Comparison of ENCODE assay signal across 1 cellular context in the genomic region with DNA sequence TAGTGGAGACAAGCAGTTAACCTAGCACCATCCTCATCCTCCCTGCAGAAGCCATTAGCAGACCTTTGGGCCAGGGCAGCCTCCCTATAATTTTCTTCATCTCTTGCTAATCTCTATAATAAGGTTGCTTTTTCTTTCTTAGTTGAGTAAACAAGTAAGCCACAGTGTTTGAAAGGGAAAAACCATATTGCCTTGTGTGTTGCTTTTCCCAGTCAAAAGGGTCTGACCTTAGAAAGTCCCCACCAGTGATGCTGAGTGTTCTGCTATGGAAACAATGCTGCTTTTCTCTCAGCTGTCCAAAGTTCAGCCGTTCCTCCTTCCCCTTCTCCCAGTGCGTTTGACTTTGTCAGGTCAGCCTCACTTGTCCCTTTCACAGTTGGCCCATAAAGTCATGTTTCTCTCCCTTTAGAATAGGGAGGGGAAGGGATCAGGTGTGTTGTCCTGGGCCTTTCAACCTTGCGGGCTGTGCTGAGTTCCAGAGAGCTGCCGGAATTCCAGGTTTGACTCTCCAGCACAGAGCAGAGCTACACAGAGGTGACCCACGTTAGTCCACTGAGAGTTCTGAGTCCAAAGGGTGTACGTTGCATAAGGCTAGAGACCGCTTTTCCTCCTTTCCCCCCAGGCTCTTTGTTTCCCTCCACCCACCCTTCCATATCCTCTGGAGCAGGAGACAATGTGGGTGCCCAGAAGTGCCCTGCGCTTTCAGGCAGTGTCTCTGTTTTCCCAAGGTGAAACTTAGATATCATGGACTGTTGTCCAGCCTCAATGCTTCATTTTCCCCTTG.
A peak's percentile ranks its signal among the peaks of the same experiment; 100 is the strongest.
TF ChIP-seq lines count a peak whose summit lies in the region.

No MANE protein-coding gene starts in this region.

TF ChIP-seq in HepG2, 621 proteins besides CTCF, POLR2A, EP300 and RAD21 (continued from another document and continues in another):
- TF ChIP-seq ZBTB2 (CRISPR knock-in tag; IDR thresholded peaks at IDR 0.05; ENCODE audit: low read depth) (no peak), FLYWCH1 (CRISPR knock-in tag; IDR thresholded peaks at IDR 0.05) (no peak), ZNF768 (CRISPR knock-in tag; IDR thresholded peaks at IDR 0.05) (peak; percentile 58), YEATS4 (CRISPR knock-in tag; IDR thresholded peaks at IDR 0.05; ENCODE audit: borderline replicate concordance) (peak; percentile 92), ZNF484 (CRISPR knock-in tag; IDR thresholded peaks at IDR 0.05; ENCODE audit: borderline replicate concordance, low read depth) (no peak), PAWR (CRISPR knock-in tag; IDR thresholded peaks at IDR 0.05; ENCODE audit: borderline replicate concordance) (0 out of 2 replicates have a peak, but pooled peaks have one; percentile 74), HDAC1 (CRISPR knock-in tag; IDR thresholded peaks at IDR 0.05) (peak; percentile 90), PLRG1 (conservative IDR thresholded peaks at IDR 0.05) (no peak), ZNF619 (CRISPR knock-in tag; IDR thresholded peaks at IDR 0.05) (peak; percentile 81), ZNF549 (CRISPR knock-in tag; IDR thresholded peaks at IDR 0.05) (no peak), ARID3A (IDR thresholded peaks at IDR 0.05; ENCODE audit: low read depth, low read length) (0 out of 2 replicates have a peak, but pooled peaks have one; percentile 3), HHEX (CRISPR knock-in tag; IDR thresholded peaks at IDR 0.05) (no peak), ZNF670 (CRISPR knock-in tag; IDR thresholded peaks at IDR 0.05; ENCODE audit: borderline replicate concordance) (no peak), ZFX (CRISPR knock-in tag; IDR thresholded peaks at IDR 0.05; ENCODE audit: low read depth) (peak; percentile 44; the same call in 1 of the 2 replicates), CEBPB (IDR thresholded peaks at IDR 0.05; ENCODE audit: borderline replicate concordance, low read depth, low read length) (peak; percentile 83; the same call in 1 of the 2 replicates), ZMYM4 (CRISPR knock-in tag; IDR thresholded peaks at IDR 0.05) (0 out of 2 replicates have a peak, but pooled peaks have one; percentile 54), ZNF160 (CRISPR knock-in tag; IDR thresholded peaks at IDR 0.05) (0 out of 2 replicates have a peak, but pooled peaks have one; percentile 57), RFX1 (IDR thresholded peaks at IDR 0.05) (0 out of 2 replicates have a peak, but pooled peaks have one; percentile 4), CREM (IDR thresholded peaks at IDR 0.05) (peak; percentile 79), CREM (CRISPR knock-in tag; IDR thresholded peaks at IDR 0.05) (no peak), ZNF75D (CRISPR knock-in tag; IDR thresholded peaks at IDR 0.05; ENCODE audit: borderline replicate concordance) (no peak), MBNL3 (CRISPR knock-in tag; conservative IDR thresholded peaks at IDR 0.05) (no peak), ZNF652 (CRISPR knock-in tag; IDR thresholded peaks at IDR 0.05; ENCODE audit: borderline replicate concordance, low read depth) (peak; percentile 72), ZNF703 (CRISPR knock-in tag; IDR thresholded peaks at IDR 0.05; ENCODE audit: borderline replicate concordance) (no peak; the same call in 1 of the 2 replicates), ZSCAN12 (CRISPR knock-in tag; IDR thresholded peaks at IDR 0.05) (no peak)
- TF ChIP-seq, protein P1, sequence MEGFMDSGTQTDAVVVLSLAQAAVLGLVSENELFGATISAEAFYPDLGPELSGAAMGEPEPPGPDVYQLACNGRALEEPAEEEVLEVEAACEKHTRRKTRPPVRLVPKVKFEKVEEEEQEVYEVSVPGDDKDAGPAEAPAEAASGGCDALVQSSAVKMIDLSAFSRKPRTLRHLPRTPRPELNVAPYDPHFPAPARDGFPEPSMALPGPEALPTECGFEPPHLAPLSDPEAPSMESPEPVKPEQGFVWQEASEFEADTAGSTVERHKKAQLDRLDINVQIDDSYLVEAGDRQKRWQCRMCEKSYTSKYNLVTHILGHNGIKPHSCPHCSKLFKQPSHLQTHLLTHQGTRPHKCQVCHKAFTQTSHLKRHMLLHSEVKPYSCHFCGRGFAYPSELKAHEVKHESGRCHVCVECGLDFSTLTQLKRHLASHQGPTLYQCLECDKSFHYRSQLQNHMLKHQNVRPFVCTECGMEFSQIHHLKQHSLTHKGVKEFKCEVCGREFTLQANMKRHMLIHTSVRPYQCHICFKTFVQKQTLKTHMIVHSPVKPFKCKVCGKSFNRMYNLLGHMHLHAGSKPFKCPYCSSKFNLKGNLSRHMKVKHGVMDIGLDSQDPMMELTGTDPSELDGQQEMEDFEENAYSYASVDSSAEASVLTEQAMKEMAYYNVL (CRISPR knock-in tag; IDR thresholded peaks at IDR 0.05; ENCODE audit: borderline replicate concordance): peak; percentile 98
- TF ChIP-seq, protein P2, sequence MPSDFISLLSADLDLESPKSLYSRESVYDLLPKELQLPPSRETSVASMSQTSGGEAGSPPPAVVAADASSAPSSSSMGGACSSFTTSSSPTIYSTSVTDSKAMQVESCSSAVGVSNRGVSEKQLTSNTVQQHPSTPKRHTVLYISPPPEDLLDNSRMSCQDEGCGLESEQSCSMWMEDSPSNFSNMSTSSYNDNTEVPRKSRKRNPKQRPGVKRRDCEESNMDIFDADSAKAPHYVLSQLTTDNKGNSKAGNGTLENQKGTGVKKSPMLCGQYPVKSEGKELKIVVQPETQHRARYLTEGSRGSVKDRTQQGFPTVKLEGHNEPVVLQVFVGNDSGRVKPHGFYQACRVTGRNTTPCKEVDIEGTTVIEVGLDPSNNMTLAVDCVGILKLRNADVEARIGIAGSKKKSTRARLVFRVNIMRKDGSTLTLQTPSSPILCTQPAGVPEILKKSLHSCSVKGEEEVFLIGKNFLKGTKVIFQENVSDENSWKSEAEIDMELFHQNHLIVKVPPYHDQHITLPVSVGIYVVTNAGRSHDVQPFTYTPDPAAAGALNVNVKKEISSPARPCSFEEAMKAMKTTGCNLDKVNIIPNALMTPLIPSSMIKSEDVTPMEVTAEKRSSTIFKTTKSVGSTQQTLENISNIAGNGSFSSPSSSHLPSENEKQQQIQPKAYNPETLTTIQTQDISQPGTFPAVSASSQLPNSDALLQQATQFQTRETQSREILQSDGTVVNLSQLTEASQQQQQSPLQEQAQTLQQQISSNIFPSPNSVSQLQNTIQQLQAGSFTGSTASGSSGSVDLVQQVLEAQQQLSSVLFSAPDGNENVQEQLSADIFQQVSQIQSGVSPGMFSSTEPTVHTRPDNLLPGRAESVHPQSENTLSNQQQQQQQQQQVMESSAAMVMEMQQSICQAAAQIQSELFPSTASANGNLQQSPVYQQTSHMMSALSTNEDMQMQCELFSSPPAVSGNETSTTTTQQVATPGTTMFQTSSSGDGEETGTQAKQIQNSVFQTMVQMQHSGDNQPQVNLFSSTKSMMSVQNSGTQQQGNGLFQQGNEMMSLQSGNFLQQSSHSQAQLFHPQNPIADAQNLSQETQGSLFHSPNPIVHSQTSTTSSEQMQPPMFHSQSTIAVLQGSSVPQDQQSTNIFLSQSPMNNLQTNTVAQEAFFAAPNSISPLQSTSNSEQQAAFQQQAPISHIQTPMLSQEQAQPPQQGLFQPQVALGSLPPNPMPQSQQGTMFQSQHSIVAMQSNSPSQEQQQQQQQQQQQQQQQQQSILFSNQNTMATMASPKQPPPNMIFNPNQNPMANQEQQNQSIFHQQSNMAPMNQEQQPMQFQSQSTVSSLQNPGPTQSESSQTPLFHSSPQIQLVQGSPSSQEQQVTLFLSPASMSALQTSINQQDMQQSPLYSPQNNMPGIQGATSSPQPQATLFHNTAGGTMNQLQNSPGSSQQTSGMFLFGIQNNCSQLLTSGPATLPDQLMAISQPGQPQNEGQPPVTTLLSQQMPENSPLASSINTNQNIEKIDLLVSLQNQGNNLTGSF (CRISPR knock-in tag; IDR thresholded peaks at IDR 0.05): peak; percentile 4; the same call in 1 of the 2 replicates
- TF ChIP-seq, protein P3, sequence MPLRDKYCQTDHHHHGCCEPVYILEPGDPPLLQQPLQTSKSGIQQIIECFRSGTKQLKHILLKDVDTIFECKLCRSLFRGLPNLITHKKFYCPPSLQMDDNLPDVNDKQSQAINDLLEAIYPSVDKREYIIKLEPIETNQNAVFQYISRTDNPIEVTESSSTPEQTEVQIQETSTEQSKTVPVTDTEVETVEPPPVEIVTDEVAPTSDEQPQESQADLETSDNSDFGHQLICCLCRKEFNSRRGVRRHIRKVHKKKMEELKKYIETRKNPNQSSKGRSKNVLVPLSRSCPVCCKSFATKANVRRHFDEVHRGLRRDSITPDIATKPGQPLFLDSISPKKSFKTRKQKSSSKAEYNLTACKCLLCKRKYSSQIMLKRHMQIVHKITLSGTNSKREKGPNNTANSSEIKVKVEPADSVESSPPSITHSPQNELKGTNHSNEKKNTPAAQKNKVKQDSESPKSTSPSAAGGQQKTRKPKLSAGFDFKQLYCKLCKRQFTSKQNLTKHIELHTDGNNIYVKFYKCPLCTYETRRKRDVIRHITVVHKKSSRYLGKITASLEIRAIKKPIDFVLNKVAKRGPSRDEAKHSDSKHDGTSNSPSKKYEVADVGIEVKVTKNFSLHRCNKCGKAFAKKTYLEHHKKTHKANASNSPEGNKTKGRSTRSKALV (CRISPR knock-in tag; IDR thresholded peaks at IDR 0.05): no peak
- TF ChIP-seq, protein P4, sequence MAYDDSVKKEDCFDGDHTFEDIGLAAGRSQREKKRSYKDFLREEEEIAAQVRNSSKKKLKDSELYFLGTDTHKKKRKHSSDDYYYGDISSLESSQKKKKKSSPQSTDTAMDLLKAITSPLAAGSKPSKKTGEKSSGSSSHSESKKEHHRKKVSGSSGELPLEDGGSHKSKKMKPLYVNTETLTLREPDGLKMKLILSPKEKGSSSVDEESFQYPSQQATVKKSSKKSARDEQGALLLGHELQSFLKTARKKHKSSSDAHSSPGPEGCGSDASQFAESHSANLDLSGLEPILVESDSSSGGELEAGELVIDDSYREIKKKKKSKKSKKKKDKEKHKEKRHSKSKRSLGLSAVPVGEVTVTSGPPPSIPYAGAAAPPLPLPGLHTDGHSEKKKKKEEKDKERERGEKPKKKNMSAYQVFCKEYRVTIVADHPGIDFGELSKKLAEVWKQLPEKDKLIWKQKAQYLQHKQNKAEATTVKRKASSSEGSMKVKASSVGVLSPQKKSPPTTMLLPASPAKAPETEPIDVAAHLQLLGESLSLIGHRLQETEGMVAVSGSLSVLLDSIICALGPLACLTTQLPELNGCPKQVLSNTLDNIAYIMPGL (CRISPR knock-in tag; IDR thresholded peaks at IDR 0.05; ENCODE audit: borderline replicate concordance in 1 of 2, low read depth in 1 of 2): peak in 1 of 2 experiments; percentile 45; a peak in 2 of 4 replicates
- TF ChIP-seq, protein P5, sequence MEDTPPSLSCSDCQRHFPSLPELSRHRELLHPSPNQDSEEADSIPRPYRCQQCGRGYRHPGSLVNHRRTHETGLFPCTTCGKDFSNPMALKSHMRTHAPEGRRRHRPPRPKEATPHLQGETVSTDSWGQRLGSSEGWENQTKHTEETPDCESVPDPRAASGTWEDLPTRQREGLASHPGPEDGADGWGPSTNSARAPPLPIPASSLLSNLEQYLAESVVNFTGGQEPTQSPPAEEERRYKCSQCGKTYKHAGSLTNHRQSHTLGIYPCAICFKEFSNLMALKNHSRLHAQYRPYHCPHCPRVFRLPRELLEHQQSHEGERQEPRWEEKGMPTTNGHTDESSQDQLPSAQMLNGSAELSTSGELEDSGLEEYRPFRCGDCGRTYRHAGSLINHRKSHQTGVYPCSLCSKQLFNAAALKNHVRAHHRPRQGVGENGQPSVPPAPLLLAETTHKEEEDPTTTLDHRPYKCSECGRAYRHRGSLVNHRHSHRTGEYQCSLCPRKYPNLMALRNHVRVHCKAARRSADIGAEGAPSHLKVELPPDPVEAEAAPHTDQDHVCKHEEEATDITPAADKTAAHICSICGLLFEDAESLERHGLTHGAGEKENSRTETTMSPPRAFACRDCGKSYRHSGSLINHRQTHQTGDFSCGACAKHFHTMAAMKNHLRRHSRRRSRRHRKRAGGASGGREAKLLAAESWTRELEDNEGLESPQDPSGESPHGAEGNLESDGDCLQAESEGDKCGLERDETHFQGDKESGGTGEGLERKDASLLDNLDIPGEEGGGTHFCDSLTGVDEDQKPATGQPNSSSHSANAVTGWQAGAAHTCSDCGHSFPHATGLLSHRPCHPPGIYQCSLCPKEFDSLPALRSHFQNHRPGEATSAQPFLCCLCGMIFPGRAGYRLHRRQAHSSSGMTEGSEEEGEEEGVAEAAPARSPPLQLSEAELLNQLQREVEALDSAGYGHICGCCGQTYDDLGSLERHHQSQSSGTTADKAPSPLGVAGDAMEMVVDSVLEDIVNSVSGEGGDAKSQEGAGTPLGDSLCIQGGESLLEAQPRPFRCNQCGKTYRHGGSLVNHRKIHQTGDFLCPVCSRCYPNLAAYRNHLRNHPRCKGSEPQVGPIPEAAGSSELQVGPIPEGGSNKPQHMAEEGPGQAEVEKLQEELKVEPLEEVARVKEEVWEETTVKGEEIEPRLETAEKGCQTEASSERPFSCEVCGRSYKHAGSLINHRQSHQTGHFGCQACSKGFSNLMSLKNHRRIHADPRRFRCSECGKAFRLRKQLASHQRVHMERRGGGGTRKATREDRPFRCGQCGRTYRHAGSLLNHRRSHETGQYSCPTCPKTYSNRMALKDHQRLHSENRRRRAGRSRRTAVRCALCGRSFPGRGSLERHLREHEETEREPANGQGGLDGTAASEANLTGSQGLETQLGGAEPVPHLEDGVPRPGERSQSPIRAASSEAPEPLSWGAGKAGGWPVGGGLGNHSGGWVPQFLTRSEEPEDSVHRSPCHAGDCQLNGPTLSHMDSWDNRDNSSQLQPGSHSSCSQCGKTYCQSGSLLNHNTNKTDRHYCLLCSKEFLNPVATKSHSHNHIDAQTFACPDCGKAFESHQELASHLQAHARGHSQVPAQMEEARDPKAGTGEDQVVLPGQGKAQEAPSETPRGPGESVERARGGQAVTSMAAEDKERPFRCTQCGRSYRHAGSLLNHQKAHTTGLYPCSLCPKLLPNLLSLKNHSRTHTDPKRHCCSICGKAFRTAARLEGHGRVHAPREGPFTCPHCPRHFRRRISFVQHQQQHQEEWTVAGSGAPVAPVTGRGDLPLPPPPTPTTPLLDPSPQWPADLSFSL (CRISPR knock-in tag; IDR thresholded peaks at IDR 0.05): no peak; the same call in 1 of the 2 replicates
